Comparison of ENCODE assay signal across 8 cellular contexts in genomic region chr1:227316941-227317540, GRCh38. TPM values are rescaled to one million over a fixed set of nuclear protein-coding genes. Genes with fewer than 3 reads are reported as not detected.
DNase-seq lines count a peak whose midpoint lies in the region; ATAC-seq, FAIRE-seq and TF ChIP-seq lines count a peak whose summit lies in the region.

No MANE protein-coding gene starts in this region.

- H3K9me2 ChIP-seq in neural cell (ENCODE audit: insufficient read depth, low read length): no peaks in the 10 kb centered on the region

- FAIRE-seq in endothelial cell of umbilical vein (lab: Jason Lieb, UNC): peak; percentile 37

- peak; percentile 34 for DNase-seq in NCI-H2227 treated with DMSO at 0.1 percent for 48 hours (lab: John Stamatoyannopoulos, UW)
- no peak for DNase-seq in NCI-H2227 (lab: John Stamatoyannopoulos, UW; ENCODE audit: unreplicated experiment)
- DNase-seq in RPMI7951 (ENCODE audit: low read depth): peak; percentile 24
- DNase-seq in endothelial cell of umbilical vein (ENCODE audit: low read depth, low spot score): peak; percentile 61
- no peak for DNase-seq in GM20000 (ENCODE audit: low spot score)
- DNase-seq in ureter (ENCODE audit: low spot score): no peak

- no peak for TF ChIP-seq RAD21 in neural cell (conservative IDR thresholded peaks at IDR 0.05)

- H3K27me3 ChIP-seq in endothelial cell of umbilical vein (ENCODE audit: control insufficient read depth in 2 of 2, insufficient read depth in 2 of 2, low read length in 2 of 2) (no peaks in the 10 kb centered on the region), neural cell (ENCODE audit: insufficient read depth, low read depth, low read length) (no peaks in the 10 kb centered on the region)

- peaks cover 58% of the 10 kb centered on the region for H3K79me2 ChIP-seq in endothelial cell of umbilical vein (ENCODE audit: control insufficient read depth, insufficient read depth, low read length)
- H3K79me2 ChIP-seq in neural cell (replicated peaks; ENCODE audit: insufficient read depth, low read length): peaks cover 53% of the 10 kb centered on the region

- peaks cover 4% of the 10 kb centered on the region for H3F3A ChIP-seq in neural cell (ENCODE audit: insufficient read depth, low read length, poor library complexity, severe bottlenecking)

- POLR2A ChIA-PET in endothelial cell of umbilical vein (lab: Charles Lee): interaction anchor here (1.4 kb wide), 1 partner anchor 115 kb away, joined by 4 read pairs; no protein-coding TSS in a partner anchor

- H3K36me3 ChIP-seq in endothelial cell of umbilical vein (ENCODE audit: control insufficient read depth in 2 of 2, extremely low read depth in 1 of 2, insufficient read depth in 2 of 2, low read length in 2 of 2) (no peaks in the 10 kb centered on the region), neural cell (ENCODE audit: insufficient read depth, low read length) (no peaks in the 10 kb centered on the region)

- H3K9ac ChIP-seq in endothelial cell of umbilical vein (replicated peaks; ENCODE audit: extremely low read depth, insufficient read depth, low read length): peak overlapping the region; percentile 99
- peak overlapping the region; percentile 86 for H3K9ac ChIP-seq in neural cell (ENCODE audit: low read length)

- intact Hi-C loops in endothelial cell of umbilical vein (cut with micrococcal nuclease): loop anchor here (1.0 to 5.0 kb wide), 3 partner anchors 82 to 325 kb away; no protein-coding TSS in a partner anchor

- H3K4me2 ChIP-seq in endothelial cell of umbilical vein (ENCODE audit: insufficient read depth, low read length) (peak overlapping the region; percentile 87), neural cell (ENCODE audit: low read length) (peak overlapping the region; percentile 85)

- dilution Hi-C loops in endothelial cell of umbilical vein (cut with MboI; ENCODE audit: extremely low pct_ligation_motif_present, low sequenced_read_pairs): loop anchor here (25.0 kb wide), 1 partner anchor 120 kb away; no protein-coding TSS in a partner anchor

- H3K4me1 ChIP-seq in endothelial cell of umbilical vein (ENCODE audit: control insufficient read depth, extremely low read depth, insufficient read depth, low read length): peaks cover 22% of the 10 kb centered on the region

- H3K9me3 ChIP-seq in endothelial cell of umbilical vein (replicated peaks; ENCODE audit: control insufficient read depth, insufficient read depth, low read length) (no peaks in the 10 kb centered on the region), neural cell (ENCODE audit: low read length) (no peaks in the 10 kb centered on the region)

- H3K27ac ChIP-seq in endothelial cell of umbilical vein (ENCODE audit: insufficient read depth, low read depth, low read length) (peak overlapping the region; percentile 92), neural cell (ENCODE audit: low read length) (peak overlapping the region; percentile 92)

- H3K9me1 ChIP-seq in endothelial cell of umbilical vein (replicated peaks; ENCODE audit: control insufficient read depth, extremely low read depth, insufficient read depth, low read length): no peaks in the 10 kb centered on the region

- peak overlapping the region; percentile 96 to 100 (median 97) for H3K4me3 ChIP-seq in endothelial cell of umbilical vein (replicated peaks in 1 of 3; ENCODE audit: insufficient read depth in 1 of 3, low read depth in 1 of 3, low read length in 3 of 3)
- peak overlapping the region; percentile 84 for H3K4me3 ChIP-seq in neural cell (ENCODE audit: low read length)

- CTCF ChIA-PET in endothelial cell of umbilical vein (lab: Charles Lee): interaction anchor here (1.2 kb wide), 1 partner anchor 75 kb away, joined by 3 read pairs; no protein-coding TSS in a partner anchor

- no peaks in the 10 kb centered on the region for H4K20me1 ChIP-seq in endothelial cell of umbilical vein (replicated peaks; ENCODE audit: control insufficient read depth, extremely low read depth, insufficient read depth, low read length)
- H4K20me1 ChIP-seq in neural cell (ENCODE audit: insufficient read depth): no peaks in the 10 kb centered on the region

- no peak for TF ChIP-seq CTCF in endothelial cell of umbilical vein (IDR thresholded peaks at IDR 0.05; ENCODE audit: extremely low read depth in 1 of 2, insufficient read depth in 1 of 2, low read depth in 1 of 2, low read length in 2 of 2)
- no peak for TF ChIP-seq CTCF in neural cell (IDR thresholded peaks at IDR 0.05; ENCODE audit: poor library complexity, severe bottlenecking)
- no peak for TF ChIP-seq CTCF in GM20000 (IDR thresholded peaks at IDR 0.05; ENCODE audit: extremely low read depth, missing control alignments)

- no peak for TF ChIP-seq POLR2A in endothelial cell of umbilical vein (IDR thresholded peaks at IDR 0.05; ENCODE audit: low read depth, low read length)

- no TSS peak for BruUV-seq in endothelial cell of umbilical vein (replicated peaks; lab: Mats Ljungman, UMichigan)

- TF ChIP-seq EP300 in neural cell (conservative IDR thresholded peaks at IDR 0.05; ENCODE audit: poor library complexity, severe bottlenecking): no peak

- H2AFZ ChIP-seq in endothelial cell of umbilical vein (ENCODE audit: low read depth, low read length): no peak overlapping the region
- H2AFZ ChIP-seq in neural cell (ENCODE audit: low read depth, low read length): no peak overlapping the region

- no peak for ATAC-seq in HG03354 (IDR thresholded peaks at IDR 0.05; ENCODE audit: poor library complexity, severe bottlenecking, unreplicated experiment)

TF ChIP-seq in endothelial cell of umbilical vein, 7 proteins besides CTCF, POLR2A, EP300 and RAD21:
- TF ChIP-seq JUN (IDR thresholded peaks at IDR 0.05; ENCODE audit: borderline replicate concordance, insufficient read depth, insufficient read length, low read depth) (no peak), FOS (IDR thresholded peaks at IDR 0.05; ENCODE audit: borderline replicate concordance, insufficient read depth, low read length) (no peak), EZH2 (IDR thresholded peaks at IDR 0.05; ENCODE audit: borderline replicate concordance, low read depth, low read length, severe bottlenecking) (no peak), MYC (IDR thresholded peaks at IDR 0.05; ENCODE audit: low read depth, low read length) (no peak), GATA2 (IDR thresholded peaks at IDR 0.05; ENCODE audit: insufficient read depth, insufficient read length, low read depth, low read length) (no peak), POLR2AphosphoS5 (IDR thresholded peaks at IDR 0.05; ENCODE audit: insufficient read depth, low read depth, low read length) (no peak)
- TF ChIP-seq, protein P1, sequence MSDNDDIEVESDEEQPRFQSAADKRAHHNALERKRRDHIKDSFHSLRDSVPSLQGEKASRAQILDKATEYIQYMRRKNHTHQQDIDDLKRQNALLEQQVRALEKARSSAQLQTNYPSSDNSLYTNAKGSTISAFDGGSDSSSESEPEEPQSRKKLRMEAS (IDR thresholded peaks at IDR 0.05; ENCODE audit: insufficient read depth, insufficient read length): no peak

TF ChIP-seq in neural cell, 6 proteins besides CTCF, POLR2A, EP300 and RAD21:
- TF ChIP-seq POLR2AphosphoS5 (IDR thresholded peaks at IDR 0.05) (no peak), REST (IDR thresholded peaks at IDR 0.05; ENCODE audit: borderline replicate concordance) (no peak), MXI1 (conservative IDR thresholded peaks at IDR 0.05; ENCODE audit: poor library complexity, severe bottlenecking) (no peak), EZH2 (IDR thresholded peaks at IDR 0.05; ENCODE audit: borderline replicate concordance, insufficient read depth, low read length, poor library complexity, severe bottlenecking) (no peak), TAF1 (IDR thresholded peaks at IDR 0.05; ENCODE audit: low read depth) (no peak), SMC3 (conservative IDR thresholded peaks at IDR 0.05; ENCODE audit: poor library complexity) (no peak)

RNA-seq across cellular contexts. Expression of gene CDC42BPA, which starts 1.3 kb away (rescaled TPM):
- total RNA-seq in RPMI7951 (2014; rRNA removed; shearing (Covaris generic)): 24.2 and 25.8 TPM in 2 replicates
- 88.1 and 92.6 TPM in 2 replicates for total RNA-seq in endothelial cell of umbilical vein
- 23.6 and 26.1 TPM in 2 replicates for polyA plus RNA-seq in endothelial cell of umbilical vein
- 23.8 and 26.7 TPM in 2 replicates for polyA plus RNA-seq in endothelial cell of umbilical vein (2011; cell fraction: cytosol; rRNA removed)
- 64.0 and 65.6 TPM in 2 replicates for polyA plus RNA-seq in endothelial cell of umbilical vein (2011; cell fraction: nucleus; rRNA removed)
- polyA plus RNA-seq in endothelial cell of umbilical vein (2012): 33.5 and 44.2 TPM in 2 replicates
- polyA minus RNA-seq in endothelial cell of umbilical vein: 106 and 109 TPM in 2 replicates
- polyA minus RNA-seq in endothelial cell of umbilical vein (2011; cell fraction: cytosol; rRNA and poly(A)+ RNA removed): 14.7 TPM
- 258 and 326 TPM in 2 replicates for polyA minus RNA-seq in endothelial cell of umbilical vein (2011; cell fraction: nucleus; rRNA and poly(A)+ RNA removed)
- polyA plus RNA-seq in neural cell: 22.9 and 26.8 TPM in 2 replicates
- 159 and 180 TPM in 2 replicates for polyA minus RNA-seq in neural cell
- 51.5 TPM for total RNA-seq in ureter

Comparison
In these comparisons a context has a peak if more than half of its experiments do, and no peak if none do; other contexts are left out.
1. DNase-seq: peak in NCI-H2227 treated with DMSO at 0.1 percent for 48 hours (single experiment), RPMI7951 (single experiment) and endothelial cell of umbilical vein (single experiment); none in NCI-H2227 (single experiment), GM20000 (single experiment) and ureter (single experiment).